Comparison of ENCODE assay signal across 26 cellular contexts in the genomic region with DNA sequence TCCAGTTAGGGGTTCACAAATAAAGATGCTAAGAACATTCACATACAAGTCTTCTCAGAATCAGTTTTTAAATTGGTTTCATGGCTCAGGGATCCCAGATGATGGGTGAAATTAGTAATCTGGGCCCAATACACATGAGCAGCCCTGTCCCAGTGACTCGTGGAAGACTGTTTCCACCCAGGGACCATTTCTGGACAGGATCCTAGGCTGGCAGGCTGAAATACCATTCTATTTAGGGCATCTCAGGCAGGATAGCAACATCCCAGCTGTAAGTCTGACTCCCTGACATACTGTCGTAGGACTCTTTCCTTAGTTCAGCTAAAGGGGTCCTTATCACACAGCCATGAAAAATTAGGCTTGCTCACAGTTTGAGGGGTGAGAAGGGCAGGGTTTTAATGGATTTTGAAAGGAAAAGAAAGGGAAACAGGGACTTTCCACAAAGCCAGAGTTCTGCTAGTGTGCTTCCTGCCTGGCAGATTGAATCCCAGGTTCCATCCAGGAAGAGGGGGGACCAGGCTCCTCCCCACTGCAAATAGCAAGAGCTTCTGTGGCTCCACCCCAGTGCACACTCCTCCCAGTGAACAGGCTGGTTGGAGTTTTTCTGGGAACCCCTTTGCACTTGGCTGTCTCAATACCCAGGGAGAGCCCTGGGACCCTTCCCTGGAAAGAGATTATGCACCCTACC. TPM values are rescaled to one million over a fixed set of nuclear protein-coding genes. Genes with fewer than 3 reads are reported as not detected.
A peak's percentile ranks its signal among the peaks of the same experiment; 100 is the strongest.
DNase-seq lines count a peak whose midpoint lies in the region; ATAC-seq, FAIRE-seq and TF ChIP-seq lines count a peak whose summit lies in the region.
"Had no signal": no experiment of that assay in that cellular context is flagged by ENCODE, and none has a peak within 500 bp of the region (broad histone marks: within the 10 kb centered on the region; RNA-seq: fewer than 3 reads in every experiment).

No MANE protein-coding gene starts in this region.

- H2AFZ ChIP-seq in HepG2 (ENCODE audit: low read length): no peak overlapping the region
- H2AFZ ChIP-seq: hepatocyte, PC-9 had no signal

- DNase-seq in HepG2 (ENCODE audit: low spot score) (no peak), fibroblast of the aortic adventitia (ENCODE audit: low read depth) (peak; percentile 18), aorta (peak in 1 of 2 donors; percentile 56), activated T-cell treated with anti-CD3 and anti-CD28 coated beads for 4 hours (no peak), NCI-H1048 (lab: John Stamatoyannopoulos, UW) (no peak)
- no peak for DNase-seq in CD8-positive, alpha-beta T cell
- DNase-seq: activated CD8-positive, alpha-beta T cell treated with anti-CD3 and anti-CD28 coated beads for 36 hours; CD4-positive, alpha-beta T cell; cortex of kidney; erythroblast; NCI-H2081 treated with DMSO at 0.1 percent for 48 hours; NCI-H526 treated with DMSO at 0.1 percent for 48 hours; small intestine had no signal

- no peaks in the 10 kb centered on the region for H3K36me3 Mint-ChIP-seq in CD8-positive, alpha-beta T cell
- H3K36me3 Mint-ChIP-seq: stimulated activated effector memory CD8-positive, alpha-beta T cell treated with anti-CD3 and anti-CD28 coated beads, Interleukin-12 subunit alpha, Interleukin-12 subunit beta, amount 100 ng/mL, for 72 hours had no signal

- H3K4me3 ChIP-seq in liver (ENCODE audit: low read depth in 1 of 3, low read length in 3 of 3) (no peak overlapping the region), HepG2 (replicated peaks in 1 of 3; ENCODE audit: insufficient read depth in 1 of 3, low read depth in 2 of 3, low read length in 3 of 3) (no peak overlapping the region), fibroblast of the aortic adventitia (ENCODE audit: low read depth, low read length) (no peak overlapping the region), mesodermal cell (ENCODE audit: extremely low read depth, insufficient read depth, low read length, poor library complexity, severe bottlenecking) (no peak overlapping the region), aorta (ENCODE audit: low read length in 2 of 2) (no peak overlapping the region)
- no peak overlapping the region for H3K4me3 ChIP-seq in CD8-positive, alpha-beta T cell (ENCODE audit: low read depth, low read length)
- H3K4me3 ChIP-seq: adrenal gland, hepatocyte, PC-9 had no signal

- no peak for TF ChIP-seq POLR2A in HepG2 (IDR thresholded peaks at IDR 0.05; ENCODE audit: insufficient read depth in 1 of 2, low read depth in 2 of 2, low read length in 2 of 2)

- H3K9ac ChIP-seq in liver (ENCODE audit: low read depth in 1 of 2, low read length in 2 of 2): no peak overlapping the region
- H3K9ac ChIP-seq in HepG2 (ENCODE audit: insufficient read depth, low read depth, low read length): no peak overlapping the region

- H4K20me1 ChIP-seq in HepG2 (ENCODE audit: insufficient read depth, low read length): no peaks in the 10 kb centered on the region

- H3K9me3 ChIP-seq in liver (ENCODE audit: control insufficient read depth in 4 of 4, low read length in 3 of 4) (no peaks in the 10 kb centered on the region), HepG2 (ENCODE audit: low read length) (no peaks in the 10 kb centered on the region; the same call in 1 of the 2 replicates), mesodermal cell (ENCODE audit: control insufficient read depth, low read length) (no peaks in the 10 kb centered on the region), aorta (ENCODE audit: control insufficient read depth, low read length) (no peaks in the 10 kb centered on the region)
- no peaks in the 10 kb centered on the region for H3K9me3 ChIP-seq in CD8-positive, alpha-beta T cell (ENCODE audit: low read length)
- H3K9me3 ChIP-seq: adrenal gland, neutrophil had no signal

- intact Hi-C loops in HepG2 (cut with micrococcal nuclease; ENCODE audit: unreplicated experiment): no loop called here
- intact Hi-C loops in aorta (cut with DNase I): no loop called here
- intact Hi-C loops in CD8-positive, alpha-beta T cell (cut with DNase I, micrococcal nuclease): no loop called here

- no peaks in the 10 kb centered on the region for H3K4me1 Mint-ChIP-seq in CD8-positive, alpha-beta T cell (ENCODE audit: low read depth)
- H3K4me1 Mint-ChIP-seq: stimulated activated effector memory CD8-positive, alpha-beta T cell treated with anti-CD3 and anti-CD28 coated beads, Interleukin-12 subunit alpha, Interleukin-12 subunit beta, amount 100 ng/mL, for 72 hours had no signal

- no TSS peak for BruUV-seq in HepG2 (replicated peaks; lab: Mats Ljungman, UMichigan)

- in situ Hi-C loops in HepG2 (cut with HindIII; ENCODE audit: extremely low pct_ligation_motif_present, low pct_unique_long_range_greater_than_20kb): no loop called here

- peaks cover 8% of the 10 kb centered on the region for H3K9me3 Mint-ChIP-seq in CD8-positive, alpha-beta T cell
- H3K9me3 Mint-ChIP-seq: activated T-helper 1 cell treated with anti-CD3 and anti-CD28 coated beads, Interleukin-12 subunit alpha, Interleukin-12 subunit beta, Interleukin-2, Interleukin-4 antibody, amounts not matched to agents 30 ng/mL and 10 ng/mL and 1 ng/mL, durations not matched to agents 14 hours and 24 hours and 36 hours; stimulated activated effector memory CD8-positive, alpha-beta T cell treated with anti-CD3 and anti-CD28 coated beads, Interleukin-12 subunit alpha, Interleukin-12 subunit beta, amount 100 ng/mL, for 72 hours had no signal

- H3K27ac ChIP-seq in liver (ENCODE audit: low read depth in 1 of 2, low read length in 2 of 2): no peak overlapping the region
- H3K27ac ChIP-seq in HepG2 (ENCODE audit: extremely low read length, insufficient read depth, low read length): no peak overlapping the region
- H3K27ac ChIP-seq in mesodermal cell (ENCODE audit: low read depth, low read length, severe bottlenecking): peak overlapping the region; percentile 62
- peak overlapping the region; percentile 53 to 67 for H3K27ac ChIP-seq in aorta (ENCODE audit: low read depth in 1 of 2, low read length in 2 of 2)
- no peak overlapping the region for H3K27ac ChIP-seq in CD8-positive, alpha-beta T cell (ENCODE audit: low read depth, low read length)
- H3K27ac ChIP-seq: adrenal gland, hepatocyte, neutrophil, PC-9 had no signal

- WGBS in liver: 67% methylated on average over 2 of the region's 2 CpGs
- WGBS in HepG2 (ENCODE audit: low lambda C conversion rate): 44% methylated on average over 2 of the region's 2 CpGs
- 90 to 100% methylated on average over 1 to 2 of the region's 2 CpGs for WGBS in mesodermal cell (ENCODE audit: insufficient coverage in 2 of 2), 2 experiments
- 7 to 9% methylated on average over 2 of the region's 2 CpGs for WGBS in aorta, 2 donors

- no peaks in the 10 kb centered on the region for H3K79me2 ChIP-seq in HepG2 (ENCODE audit: insufficient read depth, low read length)
- H3K79me2 ChIP-seq: hepatocyte had no signal

- H3K4me3 Mint-ChIP-seq in CD8-positive, alpha-beta T cell: no peak overlapping the region
- H3K4me3 Mint-ChIP-seq: activated CD8-positive, alpha-beta T cell treated with anti-CD3 and anti-CD28 coated beads for 36 hours; activated T-helper 1 cell treated with anti-CD3 and anti-CD28 coated beads, Interleukin-12 subunit alpha, Interleukin-12 subunit beta, Interleukin-2, Interleukin-4 antibody, amounts not matched to agents 30 ng/mL and 10 ng/mL and 1 ng/mL, durations not matched to agents 14 hours and 24 hours and 36 hours; CD4-positive, alpha-beta T cell; stimulated activated effector memory CD8-positive, alpha-beta T cell treated with anti-CD3 and anti-CD28 coated beads, Interleukin-12 subunit alpha, Interleukin-12 subunit beta, amount 100 ng/mL, for 72 hours had no signal

- TF ChIP-seq RAD21 in liver (IDR thresholded peaks at IDR 0.05) (no peak), HepG2 (CRISPR knock-in tag; IDR thresholded peaks at IDR 0.05) (no peak)

- no peaks in the 10 kb centered on the region for H3K27me3 ChIP-seq in liver (ENCODE audit: control insufficient read depth in 4 of 4, insufficient read depth in 4 of 4, low read length in 3 of 4)
- no peaks in the 10 kb centered on the region for H3K27me3 ChIP-seq in HepG2 (ENCODE audit: control insufficient read depth in 1 of 2, insufficient read depth in 2 of 2, low read length in 2 of 2)
- no peaks in the 10 kb centered on the region for H3K27me3 ChIP-seq in aorta (ENCODE audit: control insufficient read depth in 1 of 2, insufficient read depth in 2 of 2, low read length in 1 of 2)
- no peaks in the 10 kb centered on the region for H3K27me3 ChIP-seq in CD8-positive, alpha-beta T cell (ENCODE audit: insufficient read depth, low read length)
- H3K27me3 ChIP-seq: adrenal gland, hepatocyte had no signal

- H3K27ac Mint-ChIP-seq in CD8-positive, alpha-beta T cell: no peak overlapping the region
- H3K27ac Mint-ChIP-seq: activated CD8-positive, alpha-beta T cell treated with anti-CD3 and anti-CD28 coated beads for 36 hours; activated T-helper 1 cell treated with anti-CD3 and anti-CD28 coated beads, Interleukin-12 subunit alpha, Interleukin-12 subunit beta, Interleukin-2, Interleukin-4 antibody, amounts not matched to agents 30 ng/mL and 10 ng/mL and 1 ng/mL, durations not matched to agents 14 hours and 24 hours and 36 hours; CD4-positive, alpha-beta T cell; stimulated activated effector memory CD8-positive, alpha-beta T cell treated with anti-CD3 and anti-CD28 coated beads, Interleukin-12 subunit alpha, Interleukin-12 subunit beta, amount 100 ng/mL, for 72 hours had no signal

- H3K4me1 ChIP-seq in liver (ENCODE audit: control insufficient read depth in 4 of 4, insufficient read depth in 4 of 4, low read length in 3 of 4) (no peaks in the 10 kb centered on the region), HepG2 (ENCODE audit: insufficient read depth, low read length) (no peaks in the 10 kb centered on the region), mesodermal cell (ENCODE audit: control insufficient read depth, insufficient read depth, low read length, poor library complexity, severe bottlenecking) (no peaks in the 10 kb centered on the region), aorta (ENCODE audit: control insufficient read depth in 1 of 2, insufficient read depth in 2 of 2, low read length in 2 of 2) (peaks cover 0 to 3% of the 10 kb centered on the region in 2 donors)
- no peaks in the 10 kb centered on the region for H3K4me1 ChIP-seq in CD8-positive, alpha-beta T cell (ENCODE audit: insufficient read depth, low read length)
- H3K4me1 ChIP-seq: adrenal gland had no signal

- H3K27me3 Mint-ChIP-seq in CD8-positive, alpha-beta T cell (ENCODE audit: low read depth): peaks cover 7% of the 10 kb centered on the region

- POLR2A ChIA-PET in HepG2 (lab: Yijun Ruan, JAX): no interaction called here
- POLR2A ChIA-PET in CD8-positive, alpha-beta T cell (lab: Charles Lee): no interaction called here

- TF ChIP-seq EP300 in HepG2 (IDR thresholded peaks at IDR 0.05; ENCODE audit: low read depth in 2 of 2, low read length in 2 of 2) (no peak), HepG2 (CRISPR knock-in tag; IDR thresholded peaks at IDR 0.05; ENCODE audit: borderline replicate concordance) (no peak)

- H3K36me3 ChIP-seq in liver (ENCODE audit: control insufficient read depth in 4 of 4, insufficient read depth in 3 of 4, low read depth in 1 of 4, low read length in 3 of 4) (no peaks in the 10 kb centered on the region), HepG2 (replicated peaks in 1 of 2; ENCODE audit: control insufficient read depth in 1 of 2, insufficient read depth in 2 of 2, low read length in 2 of 2) (no peaks in the 10 kb centered on the region), mesodermal cell (ENCODE audit: control insufficient read depth, insufficient read depth, low read length) (no peaks in the 10 kb centered on the region), aorta (ENCODE audit: control insufficient read depth in 1 of 2, insufficient read depth in 2 of 2, low read length in 1 of 2) (no peaks in the 10 kb centered on the region)
- no peaks in the 10 kb centered on the region for H3K36me3 ChIP-seq in CD8-positive, alpha-beta T cell (ENCODE audit: insufficient read depth, low read length)
- H3K36me3 ChIP-seq: adrenal gland, neutrophil had no signal

- FAIRE-seq in HepG2 (lab: Jason Lieb, UNC): no peak
- FAIRE-seq: small intestine had no signal

- CTCF ChIA-PET in HepG2 (lab: Yijun Ruan, JAX; ENCODE audit: low intra/inter-chr PET ratio, low total read pairs): no interaction called here
- CTCF ChIA-PET in CD8-positive, alpha-beta T cell (lab: Charles Lee): no interaction called here

- no peak for ATAC-seq in HepG2
- peak; percentile 63 for ATAC-seq in aorta (ENCODE audit: low FRiP score)
- ATAC-seq in CD8-positive, alpha-beta T cell: no peak
- ATAC-seq: activated CD8-positive, alpha-beta T cell treated with anti-CD3 and anti-CD28 coated beads for 36 hours; SK-N-SH treated with all-trans-retinoic acid at 6 μM for 48 hours; stimulated activated effector memory CD8-positive, alpha-beta T cell treated with anti-CD3 and anti-CD28 coated beads, Interleukin-12 subunit alpha, Interleukin-12 subunit beta, amount 100 ng/mL, for 72 hours had no signal

- H3K4me2 ChIP-seq in HepG2 (ENCODE audit: low read depth, low read length): no peak overlapping the region
- H3K4me2 ChIP-seq: hepatocyte, PC-9 had no signal

- TF ChIP-seq CTCF in liver (IDR thresholded peaks at IDR 0.05; ENCODE audit: low read depth, low read length, missing input control) (no peak), HepG2 (CRISPR knock-in tag; IDR thresholded peaks at IDR 0.05) (no peak), fibroblast of the aortic adventitia (IDR thresholded peaks at IDR 0.05; ENCODE audit: insufficient read depth, low read length) (no peak)
- no peak for TF ChIP-seq CTCF in CD8-positive, alpha-beta T cell (IDR thresholded peaks at IDR 0.05)

RNA-seq across cellular contexts. Expression of a gene that starts 41.3 kb away (rescaled TPM):
- total RNA-seq in liver: not detected
- polyA plus RNA-seq in liver: not detected
- total RNA-seq in HepG2 (2016; rRNA removed; fragmentation: Illumina TruSeq; extraction: Trizol): not detected in 2 replicates
- not detected in 2 replicates for total RNA-seq in HepG2 (2016; cell fraction: cytosol; rRNA removed; fragmentation: Illumina TruSeq; extraction: Trizol; ENCODE audit: low read depth)
- total RNA-seq in HepG2 (2016; cell fraction: insoluble cytoplasmic fraction; rRNA removed; fragmentation: Illumina TruSeq; extraction: Trizol): not detected in 2 replicates
- not detected in 2 replicates for total RNA-seq in HepG2 (2016; cell fraction: membrane; rRNA removed; fragmentation: Illumina TruSeq; extraction: Trizol)
- total RNA-seq in HepG2 (2016; cell fraction: nucleus; rRNA removed; fragmentation: Illumina TruSeq; extraction: Trizol): not detected in 2 replicates
- polyA plus RNA-seq in HepG2 (2011; rRNA removed): not detected in 2 replicates
- 0.24 TPM in 1 of 2 replicates, not detected in the other for polyA plus RNA-seq in HepG2 (2011; cell fraction: cytosol; rRNA removed)
- polyA plus RNA-seq in HepG2 (2011; cell fraction: nucleus; rRNA removed): not detected in 2 replicates
- polyA plus RNA-seq in HepG2 (2012): not detected in 2 replicates
- 0.12 TPM in 1 of 2 replicates, not detected in the other for polyA plus RNA-seq in HepG2 (2016; cell fraction: cytosol; fragmentation: Illumina TruSeq; extraction: Trizol; ENCODE audit: low read depth)
- not detected in 2 replicates for polyA plus RNA-seq in HepG2 (2016; cell fraction: insoluble cytoplasmic fraction; fragmentation: Illumina TruSeq; extraction: Trizol; ENCODE audit: low read depth)
- polyA plus RNA-seq in HepG2 (2016; cell fraction: membrane; fragmentation: Illumina TruSeq; extraction: Trizol; ENCODE audit: low read depth): 0.21 TPM in 1 of 2 replicates, not detected in the other
- polyA plus RNA-seq in HepG2 (2016; cell fraction: nucleus; fragmentation: Illumina TruSeq; extraction: Trizol; ENCODE audit: insufficient read depth, low read depth): not detected in 2 replicates
- polyA minus RNA-seq in HepG2 (2011; rRNA and poly(A)+ RNA removed; ENCODE audit: low replicate concordance): not detected in 2 replicates
- polyA minus RNA-seq in HepG2 (2011; cell fraction: cytosol; rRNA and poly(A)+ RNA removed): not detected in 2 replicates
- not detected in 2 replicates for polyA minus RNA-seq in HepG2 (2011; cell fraction: nucleus; rRNA and poly(A)+ RNA removed)
- total RNA-seq in fibroblast of the aortic adventitia (ENCODE audit: low replicate concordance): not detected in 2 replicates
- not detected for polyA plus RNA-seq in mesodermal cell (2013, experiment 1 of 2)
- not detected for polyA plus RNA-seq in mesodermal cell (2013, experiment 2 of 2)
- total RNA-seq in aorta: not detected
- not detected for polyA plus RNA-seq in aorta
- total RNA-seq in CD8-positive, alpha-beta T cell: not detected
- total RNA-seq: A673; activated CD8-positive, alpha-beta T cell treated with anti-CD3 and anti-CD28 coated beads for 36 hours; activated T-helper 1 cell treated with anti-CD3 and anti-CD28 coated beads, Interleukin-12 subunit alpha, Interleukin-12 subunit beta, Interleukin-2, Interleukin-4 antibody, amounts not matched to agents 30 ng/mL and 10 ng/mL and 1 ng/mL, durations not matched to agents 14 hours and 24 hours and 36 hours; adrenal gland; CD4-positive, alpha-beta T cell; H4; hepatocyte; lower leg skin; PC-9; urinary bladder had no signal
- polyA plus RNA-seq: adrenal gland, hepatocyte, small intestine, urinary bladder had no signal

RNA-seq across cellular contexts. Expression of a gene that starts 50.8 kb away (rescaled TPM):
- 10 to 100 TPM in 1 of 2 donors, 1 to 10 TPM in 1; 2.3 to 41.8 TPM for total RNA-seq in liver
- polyA plus RNA-seq in liver: 10 to 100 TPM; 14.1 to 15.1 TPM
- 0.04 TPM in 1 of 2 replicates, not detected in the other for total RNA-seq in HepG2 (2016; rRNA removed; fragmentation: Illumina TruSeq; extraction: Trizol)
- not detected in 2 replicates for total RNA-seq in HepG2 (2016; cell fraction: cytosol; rRNA removed; fragmentation: Illumina TruSeq; extraction: Trizol; ENCODE audit: low read depth)
- 0.19 TPM in 1 of 2 replicates, not detected in the other for total RNA-seq in HepG2 (2016; cell fraction: insoluble cytoplasmic fraction; rRNA removed; fragmentation: Illumina TruSeq; extraction: Trizol)
- total RNA-seq in HepG2 (2016; cell fraction: membrane; rRNA removed; fragmentation: Illumina TruSeq; extraction: Trizol): 0.12 TPM in 1 of 2 replicates, not detected in the other
- not detected in 2 replicates for total RNA-seq in HepG2 (2016; cell fraction: nucleus; rRNA removed; fragmentation: Illumina TruSeq; extraction: Trizol)
- 0.07 and 0.11 TPM in 2 replicates for polyA plus RNA-seq in HepG2 (2011; rRNA removed)
- 0.04 TPM in 2 replicates for polyA plus RNA-seq in HepG2 (2011; cell fraction: cytosol; rRNA removed)
- polyA plus RNA-seq in HepG2 (2011; cell fraction: nucleus; rRNA removed): 0.27 and 0.29 TPM in 2 replicates
- 0.30 TPM in 1 of 2 replicates, not detected in the other for polyA plus RNA-seq in HepG2 (2012)
- polyA plus RNA-seq in HepG2 (2016; cell fraction: cytosol; fragmentation: Illumina TruSeq; extraction: Trizol; ENCODE audit: low read depth): 0.03 TPM in 1 of 2 replicates, not detected in the other
- not detected in 2 replicates for polyA plus RNA-seq in HepG2 (2016; cell fraction: insoluble cytoplasmic fraction; fragmentation: Illumina TruSeq; extraction: Trizol; ENCODE audit: low read depth)
- polyA plus RNA-seq in HepG2 (2016; cell fraction: membrane; fragmentation: Illumina TruSeq; extraction: Trizol; ENCODE audit: low read depth): not detected in 2 replicates
- not detected in 2 replicates for polyA plus RNA-seq in HepG2 (2016; cell fraction: nucleus; fragmentation: Illumina TruSeq; extraction: Trizol; ENCODE audit: insufficient read depth, low read depth)
- polyA minus RNA-seq in HepG2 (2011; rRNA and poly(A)+ RNA removed; ENCODE audit: low replicate concordance): 0.86 TPM in 1 of 2 replicates, not detected in the other
- polyA minus RNA-seq in HepG2 (2011; cell fraction: cytosol; rRNA and poly(A)+ RNA removed): not detected in 2 replicates
- 0.12 TPM in 1 of 2 replicates, not detected in the other for polyA minus RNA-seq in HepG2 (2011; cell fraction: nucleus; rRNA and poly(A)+ RNA removed)
- 5.6 TPM in 1 of 2 replicates, not detected in the other for total RNA-seq in fibroblast of the aortic adventitia (ENCODE audit: low replicate concordance)
- polyA plus RNA-seq in mesodermal cell (2013, experiment 1 of 2): 0.85 TPM
- polyA plus RNA-seq in mesodermal cell (2013, experiment 2 of 2): 0.35 TPM
- 1 to 10 TPM; 3.2 to 7.6 TPM for total RNA-seq in aorta
- polyA plus RNA-seq in aorta: 10 to 100 TPM; 11.5 to 14.0 TPM
- total RNA-seq in CD8-positive, alpha-beta T cell: 10 to 100 TPM; 31.2 to 34.3 TPM
- total RNA-seq: H4 had no signal

Comparison
In these comparisons a context has a peak if more than half of its experiments do, and no peak if none do; other contexts are left out.
1. H3K27ac ChIP-seq: peak in mesodermal cell (single experiment) and aorta (2 of 2); none in liver (0 of 2), HepG2 (single experiment) and CD8-positive, alpha-beta T cell (single experiment).